ENCODE assay signal across 18 cellular contexts in genomic region chr11:86447763-86448480, GRCh38.
DNase-seq lines count a peak whose midpoint lies in the region; ATAC-seq lines count a peak whose summit lies in the region.
"Had no signal": no experiment of that assay in that cellular context is flagged by ENCODE, and none has a peak within 500 bp of the region (broad histone marks: within the 10 kb centered on the region; RNA-seq: fewer than 3 reads in every experiment).

No MANE protein-coding gene starts in this region.

- H3K27me3 Mint-ChIP-seq in activated T-cell treated with anti-CD3 and anti-CD28 coated beads, Interleukin-2, amount 50 U/mL, for 72 hours (ENCODE audit: low read depth): no peaks in the 10 kb centered on the region
- H3K27me3 Mint-ChIP-seq: naive B cell had no signal

- no peaks in the 10 kb centered on the region for H3K36me3 Mint-ChIP-seq in activated T-cell treated with anti-CD3 and anti-CD28 coated beads, Interleukin-2, amount 50 U/mL, for 72 hours (ENCODE audit: insufficient read depth in 2 of 2)
- H3K36me3 Mint-ChIP-seq: naive B cell had no signal

- no peaks in the 10 kb centered on the region for H3K9me3 Mint-ChIP-seq in activated T-cell treated with anti-CD3 and anti-CD28 coated beads, Interleukin-2, amount 50 U/mL, for 72 hours
- H3K9me3 Mint-ChIP-seq: HFFc6, naive B cell had no signal

- DNase-seq in stimulated activated CD4-positive, alpha-beta T cell treated with anti-CD3 and anti-CD28 coated beads, Interleukin-1b, Interleukin-23, amount 100 ng/mL, for 48 hours: peak; percentile 47
- no peak for DNase-seq in stimulated activated CD4-positive, alpha-beta T cell treated with anti-CD3 and anti-CD28 coated beads, Interleukin-2, amount 100 ng/mL, for 48 hours
- peak; percentile 93 for DNase-seq in Jurkat, Clone E6-1 (ENCODE audit: low read depth, low spot score)
- peak; percentile 35 to 42 for DNase-seq in activated T-cell treated with anti-CD3 and anti-CD28 coated beads, Interleukin-2, amount 50 U/mL, for 72 hours
- DNase-seq in GOT3 (lab: John Stamatoyannopoulos, UW): no peak
- DNase-seq in iPS-NIHi11 (ENCODE audit: low spot score): no peak
- DNase-seq in 8988T: no peak
- DNase-seq in middle frontal gyrus (ENCODE audit: extremely low spot score, low spot score): no peak
- DNase-seq: activated CD4-positive, CD25-positive, alpha-beta regulatory T cell treated with anti-CD3 and anti-CD28 coated beads, Interleukin-2, amount 50 U/mL, for 72 hours; Calu3; HFFc6; naive B cell; NCI-H748 treated with DMSO at 0.1 percent for 48 hours; ovary; PC-3; right lobe of liver had no signal

- peaks cover 32% of the 10 kb centered on the region for H3K4me1 Mint-ChIP-seq in activated T-cell treated with anti-CD3 and anti-CD28 coated beads, Interleukin-2, amount 50 U/mL, for 72 hours (ENCODE audit: low read depth)
- H3K4me1 Mint-ChIP-seq: naive B cell had no signal

- ATAC-seq in activated T-cell treated with anti-CD3 and anti-CD28 coated beads, Interleukin-2, amount 50 U/mL, for 72 hours (replicated peaks in 1 of 2): peak; percentile 83 to 87
- ATAC-seq: PC-3, right lobe of liver had no signal

- H3K4me3 Mint-ChIP-seq in activated T-cell treated with anti-CD3 and anti-CD28 coated beads, Interleukin-2, amount 50 U/mL, for 72 hours: no peak overlapping the region
- H3K4me3 Mint-ChIP-seq: HFFc6, naive B cell had no signal

- no peak overlapping the region for H3K4me3 ChIP-seq in Jurkat, Clone E6-1 (ENCODE audit: low read length)
- H3K4me3 ChIP-seq: lung, ovary, right lobe of liver, SJSA1 had no signal

- H3K27ac Mint-ChIP-seq in activated T-cell treated with anti-CD3 and anti-CD28 coated beads, Interleukin-2, amount 50 U/mL, for 72 hours: peak overlapping the region; percentile 29
- H3K27ac Mint-ChIP-seq: HFFc6, naive B cell had no signal

Comparison
In these comparisons a context has a peak if more than half of its experiments do, and no peak if none do; other contexts are left out.
1. DNase-seq: peak in stimulated activated CD4-positive, alpha-beta T cell treated with anti-CD3 and anti-CD28 coated beads, Interleukin-1b, Interleukin-23, amount 100 ng/mL, for 48 hours (single experiment), Jurkat, Clone E6-1 (single experiment) and activated T-cell treated with anti-CD3 and anti-CD28 coated beads, Interleukin-2, amount 50 U/mL, for 72 hours (2 of 2); none in stimulated activated CD4-positive, alpha-beta T cell treated with anti-CD3 and anti-CD28 coated beads, Interleukin-2, amount 100 ng/mL, for 48 hours (0 of 2), GOT3 (single experiment), iPS-NIHi11 (single experiment), 8988T (single experiment) and middle frontal gyrus (single experiment).